2 cellular contexts compared by ENCODE assay signal in genomic region chr2:242020196-242021004, GRCh38.
TF ChIP-seq lines count a peak whose summit lies in the region.

No MANE protein-coding gene starts in this region.

TF ChIP-seq in SK-N-SH, 30 proteins besides CTCF, POLR2A, EP300 and RAD21 (continued from another document):
- TF ChIP-seq REST (IDR thresholded peaks at IDR 0.05; ENCODE audit: low read depth, low read length) (no peak), TAF1 (IDR thresholded peaks at IDR 0.05; ENCODE audit: borderline replicate concordance, low read depth, low read length) (no peak), POLR2AphosphoS5 (IDR thresholded peaks at IDR 0.05; ENCODE audit: low read depth, low read length) (no peak), RFX5 (IDR thresholded peaks at IDR 0.05; ENCODE audit: low read length) (no peak), MAX (IDR thresholded peaks at IDR 0.05; ENCODE audit: low read depth) (no peak), RCOR1 (IDR thresholded peaks at IDR 0.05; ENCODE audit: low read length) (no peak), FOXJ3 (CRISPR knock-in tag; IDR thresholded peaks at IDR 0.05) (no peak), USF2 (IDR thresholded peaks at IDR 0.05; ENCODE audit: borderline replicate concordance, low read depth, low read length) (no peak)

TF ChIP-seq in SK-N-SH treated with all-trans-retinoic acid at 6 μM for 48 hours, 23 proteins besides CTCF, POLR2A, EP300 and RAD21 (continued from another document):
- TF ChIP-seq ZC3H10 (CRISPR knock-in tag; IDR thresholded peaks at IDR 0.05) = no peak
- TF ChIP-seq PPARA (CRISPR knock-in tag; IDR thresholded peaks at IDR 0.05; ENCODE audit: borderline replicate concordance) = no peak
